ENCODE assay signal across 13 cellular contexts in the genomic region with DNA sequence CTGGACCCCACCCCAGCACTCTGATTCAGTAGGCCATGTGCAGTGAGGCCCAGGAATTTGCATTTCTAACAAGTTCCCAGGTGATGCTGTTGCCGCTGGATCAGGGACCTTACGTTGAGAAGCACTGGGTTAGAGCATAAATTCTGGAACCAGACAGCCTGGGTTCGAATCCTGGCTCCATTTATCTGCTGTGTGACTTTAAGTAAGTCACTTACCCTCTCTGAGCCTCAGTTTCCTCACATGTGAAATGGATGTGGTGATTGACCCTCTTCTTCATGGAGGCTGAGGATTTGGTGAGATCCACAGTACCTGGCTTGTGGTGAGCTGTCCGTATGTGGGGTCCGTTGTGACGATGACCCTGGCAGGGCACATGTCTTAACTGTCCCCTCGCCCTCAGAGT. TPM values are rescaled to one million over a fixed set of nuclear protein-coding genes. Genes with fewer than 3 reads are reported as not detected.
DNase-seq lines count a peak whose midpoint lies in the region; ATAC-seq, FAIRE-seq and TF ChIP-seq lines count a peak whose summit lies in the region.
"Had no signal": no experiment of that assay in that cellular context is flagged by ENCODE, and none has a peak within 500 bp of the region (broad histone marks: within the 10 kb centered on the region; RNA-seq: fewer than 3 reads in every experiment).

No MANE protein-coding gene starts in this region.

- H3K4me3 ChIP-seq in SK-N-SH (ENCODE audit: low read depth in 2 of 2, low read length in 1 of 2) = no peak overlapping the region
- no peak overlapping the region for H3K4me3 ChIP-seq in HepG2 (replicated peaks in 1 of 3; ENCODE audit: insufficient read depth in 1 of 3, low read depth in 2 of 3, low read length in 3 of 3)
- H3K4me3 ChIP-seq in right lobe of liver = no peak overlapping the region
- H3K4me3 ChIP-seq: BLaER1 had no signal

- H3K9ac ChIP-seq in SK-N-SH (no peak overlapping the region), HepG2 (ENCODE audit: insufficient read depth, low read depth, low read length) (no peak overlapping the region)
- H3K9ac ChIP-seq: BLaER1 had no signal

- TF ChIP-seq CTCF in SK-N-SH (IDR thresholded peaks at IDR 0.05) (no peak), HepG2 (CRISPR knock-in tag; IDR thresholded peaks at IDR 0.05) (no peak), right lobe of liver (IDR thresholded peaks at IDR 0.05) (no peak)

- POLR2A ChIA-PET in SK-N-SH (lab: Yijun Ruan, JAX) = no interaction called here
- POLR2A ChIA-PET in HepG2 (lab: Yijun Ruan, JAX) = no interaction called here

- no peak overlapping the region for H2AFZ ChIP-seq in SK-N-SH (ENCODE audit: low read depth)
- H2AFZ ChIP-seq in HepG2 (ENCODE audit: low read length) = no peak overlapping the region

- TF ChIP-seq POLR2A in HepG2 (IDR thresholded peaks at IDR 0.05; ENCODE audit: insufficient read depth in 1 of 2, low read depth in 2 of 2, low read length in 2 of 2) (no peak), right lobe of liver (IDR thresholded peaks at IDR 0.05) (no peak)

- CTCF ChIA-PET in SK-N-SH (lab: Yijun Ruan, JAX) = interaction anchor here (1.2 kb wide), 1 partner anchor 90 kb away, joined by 3 read pairs; no protein-coding TSS in a partner anchor
- CTCF ChIA-PET in HepG2 (lab: Yijun Ruan, JAX; ENCODE audit: low intra/inter-chr PET ratio, low total read pairs) = no interaction called here

- peak; percentile 17 for DNase-seq in SK-N-SH
- DNase-seq in HepG2 (ENCODE audit: low spot score) = no peak
- no peak for DNase-seq in right lobe of liver
- no peak for DNase-seq in activated CD4-positive, CD25-positive, alpha-beta regulatory T cell (lab: John Stamatoyannopoulos, UW)
- no peak for DNase-seq in NCI-H748 (lab: John Stamatoyannopoulos, UW; ENCODE audit: unreplicated experiment)
- DNase-seq: AML-193; CD4-positive, CD25-positive, alpha-beta regulatory T cell had no signal

- no peak for FAIRE-seq in HepG2 (lab: Jason Lieb, UNC)

- H3K4me1 ChIP-seq in SK-N-SH (ENCODE audit: control insufficient read depth in 1 of 2, insufficient read depth in 2 of 2, low read depth in 1 of 2, low read length in 1 of 2) = no peaks in the 10 kb centered on the region
- no peaks in the 10 kb centered on the region for H3K4me1 ChIP-seq in HepG2 (ENCODE audit: insufficient read depth, low read length)
- no peaks in the 10 kb centered on the region for H3K4me1 ChIP-seq in right lobe of liver

- WGBS in SK-N-SH (ENCODE audit: low lambda C conversion rate) = 95% methylated on average over 7 of the region's 7 CpGs
- 100% methylated on average over 5 of the region's 7 CpGs for WGBS in HepG2 (ENCODE audit: low lambda C conversion rate)
- no CpG with 5 or more reads among the region's 7 CpGs for WGBS in right lobe of liver (ENCODE audit: insufficient coverage, low coverage, low lambda C conversion rate, missing lambda C conversion rate)

- H3F3A ChIP-seq in SK-N-SH (replicated peaks; ENCODE audit: insufficient read depth) = no peaks in the 10 kb centered on the region

- TF ChIP-seq EP300 in SK-N-SH (IDR thresholded peaks at IDR 0.05; ENCODE audit: borderline replicate concordance in 1 of 2, low read depth in 1 of 2, low read length in 1 of 2) (no peak), HepG2 (IDR thresholded peaks at IDR 0.05; ENCODE audit: low read depth in 2 of 2, low read length in 2 of 2) (no peak), HepG2 (CRISPR knock-in tag; IDR thresholded peaks at IDR 0.05; ENCODE audit: borderline replicate concordance) (no peak)

- H3K27ac ChIP-seq in SK-N-SH (ENCODE audit: low read depth in 2 of 2, low read length in 1 of 2) = no peak overlapping the region
- no peak overlapping the region for H3K27ac ChIP-seq in HepG2 (ENCODE audit: extremely low read length, insufficient read depth, low read length)
- H3K27ac ChIP-seq in right lobe of liver = no peak overlapping the region
- H3K27ac ChIP-seq: 22Rv1, BLaER1, HL-60 had no signal

- in situ Hi-C loops in HepG2 (cut with HindIII; ENCODE audit: extremely low pct_ligation_motif_present, low pct_unique_long_range_greater_than_20kb) = no loop called here

- ATAC-seq in SK-N-SH treated with all-trans-retinoic acid at 6 μM for 48 hours (no peak), HepG2 (no peak), right lobe of liver (no peak)
- ATAC-seq: HCT116 had no signal

- no peaks in the 10 kb centered on the region for H4K20me1 ChIP-seq in SK-N-SH (ENCODE audit: insufficient read depth)
- no peaks in the 10 kb centered on the region for H4K20me1 ChIP-seq in HepG2 (ENCODE audit: insufficient read depth, low read length)
- H4K20me1 ChIP-seq: BLaER1 had no signal

- intact Hi-C loops in HepG2 (cut with micrococcal nuclease; ENCODE audit: unreplicated experiment) = no loop called here
- intact Hi-C loops in right lobe of liver (cut with DNase I) = no loop called here

- H3K9me2 ChIP-seq in SK-N-SH = no peaks in the 10 kb centered on the region

- H3K79me2 ChIP-seq in SK-N-SH (ENCODE audit: insufficient read depth) (no peaks in the 10 kb centered on the region), HepG2 (ENCODE audit: insufficient read depth, low read length) (no peaks in the 10 kb centered on the region)

- H3K4me2 ChIP-seq in SK-N-SH = no peak overlapping the region
- H3K4me2 ChIP-seq in HepG2 (ENCODE audit: low read depth, low read length) = no peak overlapping the region
- H3K4me2 ChIP-seq: BLaER1 had no signal

- no TSS peak for BruUV-seq in HepG2 (replicated peaks; lab: Mats Ljungman, UMichigan)

- no peaks in the 10 kb centered on the region for H3K9me3 ChIP-seq in SK-N-SH
- no peaks in the 10 kb centered on the region for H3K9me3 ChIP-seq in HepG2 (ENCODE audit: low read length)
- no peaks in the 10 kb centered on the region for H3K9me3 ChIP-seq in right lobe of liver
- H3K9me3 ChIP-seq: BLaER1 had no signal

- H3K36me3 ChIP-seq in SK-N-SH (replicated peaks in 1 of 2; ENCODE audit: control insufficient read depth in 1 of 2, insufficient read depth in 2 of 2, low read length in 1 of 2) = peaks cover 18 to 26% of the 10 kb centered on the region in 2 experiments
- H3K36me3 ChIP-seq in HepG2 (replicated peaks in 1 of 2; ENCODE audit: control insufficient read depth in 1 of 2, insufficient read depth in 2 of 2, low read length in 2 of 2) = peaks cover 2 to 3% of the 10 kb centered on the region in 2 experiments; a peak in 2 of 5 replicates
- H3K36me3 ChIP-seq in right lobe of liver = peaks cover 0 to 25% (median 2%) of the 10 kb centered on the region in 4 donors

- H3K27me3 ChIP-seq in SK-N-SH (ENCODE audit: insufficient read depth) (no peaks in the 10 kb centered on the region), HepG2 (ENCODE audit: control insufficient read depth in 1 of 2, insufficient read depth in 2 of 2, low read length in 2 of 2) (no peaks in the 10 kb centered on the region), right lobe of liver (no peaks in the 10 kb centered on the region)
- H3K27me3 ChIP-seq: BLaER1 had no signal

- TF ChIP-seq RAD21 in SK-N-SH (IDR thresholded peaks at IDR 0.05; ENCODE audit: low read length) = no peak
- TF ChIP-seq RAD21 in HepG2 (CRISPR knock-in tag; IDR thresholded peaks at IDR 0.05) = no peak

RNA-seq across cellular contexts. Expression of a gene that starts 15.9 kb away (rescaled TPM):
- polyA plus RNA-seq in SK-N-SH (2012; rRNA removed) (0.13 and 0.23 TPM in 2 replicates), HepG2 (2011; rRNA removed) (0.03 TPM in 1 of 2 replicates, not detected in the other)
- polyA plus RNA-seq in SK-N-SH (2012; cell fraction: cytosol; rRNA removed) = 0.01 and 0.09 TPM in 2 replicates
- 0.43 and 0.52 TPM in 2 replicates for polyA plus RNA-seq in SK-N-SH (2012; cell fraction: nucleus; rRNA removed)
- total RNA-seq in HepG2 (2016; rRNA removed; fragmentation: Illumina TruSeq; extraction: Trizol) (not detected in 2 replicates), right lobe of liver (under 1 TPM in 1 of 6 experiments, not detected in 5; 0.15 TPM)
- not detected in 2 replicates for total RNA-seq in HepG2 (2016; cell fraction: cytosol; rRNA removed; fragmentation: Illumina TruSeq; extraction: Trizol; ENCODE audit: low read depth)
- not detected in 2 replicates for total RNA-seq in HepG2 (2016; cell fraction: insoluble cytoplasmic fraction; rRNA removed; fragmentation: Illumina TruSeq; extraction: Trizol)
- total RNA-seq in HepG2 (2016; cell fraction: membrane; rRNA removed; fragmentation: Illumina TruSeq; extraction: Trizol) = not detected in 2 replicates
- total RNA-seq in HepG2 (2016; cell fraction: nucleus; rRNA removed; fragmentation: Illumina TruSeq; extraction: Trizol) = not detected in 2 replicates
- polyA plus RNA-seq in HepG2 (2011; cell fraction: cytosol; rRNA removed) = 0.03 TPM in 1 of 2 replicates, not detected in the other
- polyA plus RNA-seq in HepG2 (2011; cell fraction: nucleus; rRNA removed) = not detected in 2 replicates
- polyA plus RNA-seq in HepG2 (2012) = not detected in 2 replicates
- polyA plus RNA-seq in HepG2 (2016; cell fraction: cytosol; fragmentation: Illumina TruSeq; extraction: Trizol; ENCODE audit: low read depth) = not detected in 2 replicates
- polyA plus RNA-seq in HepG2 (2016; cell fraction: insoluble cytoplasmic fraction; fragmentation: Illumina TruSeq; extraction: Trizol; ENCODE audit: low read depth) = not detected in 2 replicates
- not detected in 2 replicates for polyA plus RNA-seq in HepG2 (2016; cell fraction: membrane; fragmentation: Illumina TruSeq; extraction: Trizol; ENCODE audit: low read depth)
- not detected in 2 replicates for polyA plus RNA-seq in HepG2 (2016; cell fraction: nucleus; fragmentation: Illumina TruSeq; extraction: Trizol; ENCODE audit: insufficient read depth, low read depth)
- polyA minus RNA-seq in HepG2 (2011; rRNA and poly(A)+ RNA removed; ENCODE audit: low replicate concordance) = 0.07 TPM in 1 of 2 replicates, not detected in the other
- not detected in 2 replicates for polyA minus RNA-seq in HepG2 (2011; cell fraction: cytosol; rRNA and poly(A)+ RNA removed)
- not detected in 2 replicates for polyA minus RNA-seq in HepG2 (2011; cell fraction: nucleus; rRNA and poly(A)+ RNA removed)
- total RNA-seq: CD4-positive, CD25-positive, alpha-beta regulatory T cell; H4 had no signal
- polyA plus RNA-seq: CD4-positive, CD25-positive, alpha-beta regulatory T cell had no signal

RNA-seq across cellular contexts. Expression of a gene that starts 25.6 kb away (rescaled TPM):
- 449 and 511 TPM in 2 replicates for polyA plus RNA-seq in SK-N-SH (2012; rRNA removed)
- polyA plus RNA-seq in SK-N-SH (2012; cell fraction: cytosol; rRNA removed) = 156 and 261 TPM in 2 replicates
- polyA plus RNA-seq in SK-N-SH (2012; cell fraction: nucleus; rRNA removed) = 418 and 461 TPM in 2 replicates
- 26.8 and 45.7 TPM in 2 replicates for total RNA-seq in HepG2 (2016; rRNA removed; fragmentation: Illumina TruSeq; extraction: Trizol)
- total RNA-seq in HepG2 (2016; cell fraction: cytosol; rRNA removed; fragmentation: Illumina TruSeq; extraction: Trizol; ENCODE audit: low read depth) = 18.2 and 19.0 TPM in 2 replicates
- total RNA-seq in HepG2 (2016; cell fraction: insoluble cytoplasmic fraction; rRNA removed; fragmentation: Illumina TruSeq; extraction: Trizol) = 29.0 and 47.3 TPM in 2 replicates
- total RNA-seq in HepG2 (2016; cell fraction: membrane; rRNA removed; fragmentation: Illumina TruSeq; extraction: Trizol) = 26.1 and 41.8 TPM in 2 replicates
- 37.3 and 42.7 TPM in 2 replicates for total RNA-seq in HepG2 (2016; cell fraction: nucleus; rRNA removed; fragmentation: Illumina TruSeq; extraction: Trizol)
- 164 and 203 TPM in 2 replicates for polyA plus RNA-seq in HepG2 (2011; rRNA removed)
- 105 and 149 TPM in 2 replicates for polyA plus RNA-seq in HepG2 (2011; cell fraction: cytosol; rRNA removed)
- 114 and 115 TPM in 2 replicates for polyA plus RNA-seq in HepG2 (2011; cell fraction: nucleus; rRNA removed)
- 107 and 135 TPM in 2 replicates for polyA plus RNA-seq in HepG2 (2012)
- 16.6 and 27.8 TPM in 2 replicates for polyA plus RNA-seq in HepG2 (2016; cell fraction: cytosol; fragmentation: Illumina TruSeq; extraction: Trizol; ENCODE audit: low read depth)
- 36.6 and 37.2 TPM in 2 replicates for polyA plus RNA-seq in HepG2 (2016; cell fraction: insoluble cytoplasmic fraction; fragmentation: Illumina TruSeq; extraction: Trizol; ENCODE audit: low read depth)
- 34.7 and 44.6 TPM in 2 replicates for polyA plus RNA-seq in HepG2 (2016; cell fraction: membrane; fragmentation: Illumina TruSeq; extraction: Trizol; ENCODE audit: low read depth)
- polyA plus RNA-seq in HepG2 (2016; cell fraction: nucleus; fragmentation: Illumina TruSeq; extraction: Trizol; ENCODE audit: insufficient read depth, low read depth) = 75.1 and 78.1 TPM in 2 replicates
- 86.0 and 162 TPM in 2 replicates for polyA minus RNA-seq in HepG2 (2011; rRNA and poly(A)+ RNA removed; ENCODE audit: low replicate concordance)
- 72.3 and 102 TPM in 2 replicates for polyA minus RNA-seq in HepG2 (2011; cell fraction: cytosol; rRNA and poly(A)+ RNA removed)
- 23.6 and 31.3 TPM in 2 replicates for polyA minus RNA-seq in HepG2 (2011; cell fraction: nucleus; rRNA and poly(A)+ RNA removed)
- total RNA-seq in right lobe of liver = 100 to 1,000 TPM in 4 of 6 experiments, 10 to 100 TPM in 2; 84.7 to 197 (median 113) TPM

RNA-seq across cellular contexts. Expression of a gene that starts 25.9 kb away (rescaled TPM):
- 13.9 and 17.2 TPM in 2 replicates for polyA plus RNA-seq in SK-N-SH (2012; rRNA removed)
- 7.8 and 9.6 TPM in 2 replicates for polyA plus RNA-seq in SK-N-SH (2012; cell fraction: cytosol; rRNA removed)
- polyA plus RNA-seq in SK-N-SH (2012; cell fraction: nucleus; rRNA removed) = 21.0 and 30.8 TPM in 2 replicates
- 6.8 and 8.1 TPM in 2 replicates for total RNA-seq in HepG2 (2016; rRNA removed; fragmentation: Illumina TruSeq; extraction: Trizol)
- total RNA-seq in HepG2 (2016; cell fraction: cytosol; rRNA removed; fragmentation: Illumina TruSeq; extraction: Trizol; ENCODE audit: low read depth) = 12.5 and 13.5 TPM in 2 replicates
- total RNA-seq in HepG2 (2016; cell fraction: insoluble cytoplasmic fraction; rRNA removed; fragmentation: Illumina TruSeq; extraction: Trizol) = 5.6 and 9.0 TPM in 2 replicates
- total RNA-seq in HepG2 (2016; cell fraction: membrane; rRNA removed; fragmentation: Illumina TruSeq; extraction: Trizol) = 18.7 and 22.9 TPM in 2 replicates
- 3.6 and 5.4 TPM in 2 replicates for total RNA-seq in HepG2 (2016; cell fraction: nucleus; rRNA removed; fragmentation: Illumina TruSeq; extraction: Trizol)
- polyA plus RNA-seq in HepG2 (2011; rRNA removed) = 10.6 and 11.1 TPM in 2 replicates
- 6.7 and 7.2 TPM in 2 replicates for polyA plus RNA-seq in HepG2 (2011; cell fraction: cytosol; rRNA removed)
- 10.7 and 10.8 TPM in 2 replicates for polyA plus RNA-seq in HepG2 (2011; cell fraction: nucleus; rRNA removed)
- polyA plus RNA-seq in HepG2 (2012) = 3.6 and 4.2 TPM in 2 replicates
- 12.8 and 17.0 TPM in 2 replicates for polyA plus RNA-seq in HepG2 (2016; cell fraction: cytosol; fragmentation: Illumina TruSeq; extraction: Trizol; ENCODE audit: low read depth)
- polyA plus RNA-seq in HepG2 (2016; cell fraction: insoluble cytoplasmic fraction; fragmentation: Illumina TruSeq; extraction: Trizol; ENCODE audit: low read depth) = 9.6 and 11.1 TPM in 2 replicates
- polyA plus RNA-seq in HepG2 (2016; cell fraction: membrane; fragmentation: Illumina TruSeq; extraction: Trizol; ENCODE audit: low read depth) = 23.8 and 24.6 TPM in 2 replicates
- polyA plus RNA-seq in HepG2 (2016; cell fraction: nucleus; fragmentation: Illumina TruSeq; extraction: Trizol; ENCODE audit: insufficient read depth, low read depth) = 12.8 and 13.4 TPM in 2 replicates
- 18.0 and 74.8 TPM in 2 replicates for polyA minus RNA-seq in HepG2 (2011; rRNA and poly(A)+ RNA removed; ENCODE audit: low replicate concordance)
- polyA minus RNA-seq in HepG2 (2011; cell fraction: cytosol; rRNA and poly(A)+ RNA removed) = 7.0 and 8.4 TPM in 2 replicates
- 6.8 and 7.3 TPM in 2 replicates for polyA minus RNA-seq in HepG2 (2011; cell fraction: nucleus; rRNA and poly(A)+ RNA removed)
- 1 to 10 TPM; 4.8 to 8.1 (median 5.5) TPM for total RNA-seq in right lobe of liver

RNA-seq across cellular contexts. Expression of a gene that starts 39.1 kb away (rescaled TPM):
- 2.2 TPM in 2 replicates for polyA plus RNA-seq in SK-N-SH (2012; rRNA removed)
- polyA plus RNA-seq in SK-N-SH (2012; cell fraction: cytosol; rRNA removed) = 1.0 and 1.5 TPM in 2 replicates
- polyA plus RNA-seq in SK-N-SH (2012; cell fraction: nucleus; rRNA removed) = 2.9 and 4.3 TPM in 2 replicates
- total RNA-seq in HepG2 (2016; rRNA removed; fragmentation: Illumina TruSeq; extraction: Trizol) = 0.46 and 0.66 TPM in 2 replicates
- total RNA-seq in HepG2 (2016; cell fraction: cytosol; rRNA removed; fragmentation: Illumina TruSeq; extraction: Trizol; ENCODE audit: low read depth) = not detected in 2 replicates
- 0.39 and 0.78 TPM in 2 replicates for total RNA-seq in HepG2 (2016; cell fraction: insoluble cytoplasmic fraction; rRNA removed; fragmentation: Illumina TruSeq; extraction: Trizol)
- 0.03 and 0.12 TPM in 2 replicates for total RNA-seq in HepG2 (2016; cell fraction: membrane; rRNA removed; fragmentation: Illumina TruSeq; extraction: Trizol)
- 0.38 and 0.40 TPM in 2 replicates for total RNA-seq in HepG2 (2016; cell fraction: nucleus; rRNA removed; fragmentation: Illumina TruSeq; extraction: Trizol)
- 0.66 and 0.99 TPM in 2 replicates for polyA plus RNA-seq in HepG2 (2011; rRNA removed)
- polyA plus RNA-seq in HepG2 (2011; cell fraction: cytosol; rRNA removed) = 0.79 and 0.94 TPM in 2 replicates
- 0.76 and 0.99 TPM in 2 replicates for polyA plus RNA-seq in HepG2 (2011; cell fraction: nucleus; rRNA removed)
- 0.85 and 1.1 TPM in 2 replicates for polyA plus RNA-seq in HepG2 (2012)
- not detected in 2 replicates for polyA plus RNA-seq in HepG2 (2016; cell fraction: cytosol; fragmentation: Illumina TruSeq; extraction: Trizol; ENCODE audit: low read depth)
- 0.25 and 0.53 TPM in 2 replicates for polyA plus RNA-seq in HepG2 (2016; cell fraction: insoluble cytoplasmic fraction; fragmentation: Illumina TruSeq; extraction: Trizol; ENCODE audit: low read depth)
- 0.03 and 0.06 TPM in 2 replicates for polyA plus RNA-seq in HepG2 (2016; cell fraction: membrane; fragmentation: Illumina TruSeq; extraction: Trizol; ENCODE audit: low read depth)
- polyA plus RNA-seq in HepG2 (2016; cell fraction: nucleus; fragmentation: Illumina TruSeq; extraction: Trizol; ENCODE audit: insufficient read depth, low read depth) = 1.1 TPM in 2 replicates
- polyA minus RNA-seq in HepG2 (2011; rRNA and poly(A)+ RNA removed; ENCODE audit: low replicate concordance) = 0.51 and 1.1 TPM in 2 replicates
- polyA minus RNA-seq in HepG2 (2011; cell fraction: cytosol; rRNA and poly(A)+ RNA removed) = 0.53 and 0.89 TPM in 2 replicates
- polyA minus RNA-seq in HepG2 (2011; cell fraction: nucleus; rRNA and poly(A)+ RNA removed) = 0.52 and 0.62 TPM in 2 replicates
- total RNA-seq in right lobe of liver = under 1 TPM; 0.37 to 0.99 (median 0.60) TPM

RNA-seq across cellular contexts. Expression of a gene that starts 51.7 kb away (rescaled TPM):
- polyA plus RNA-seq in SK-N-SH (2012; rRNA removed) (7.1 and 10.4 TPM in 2 replicates), HepG2 (2011; rRNA removed) (4.5 and 5.0 TPM in 2 replicates)
- polyA plus RNA-seq in SK-N-SH (2012; cell fraction: cytosol; rRNA removed) = 6.5 and 7.6 TPM in 2 replicates
- polyA plus RNA-seq in SK-N-SH (2012; cell fraction: nucleus; rRNA removed) = 8.4 and 10.2 TPM in 2 replicates
- total RNA-seq in HepG2 (2016; rRNA removed; fragmentation: Illumina TruSeq; extraction: Trizol) (4.3 and 4.7 TPM in 2 replicates), right lobe of liver (10 to 100 TPM in 1 of 6 experiments, 1 to 10 TPM in 5; 3.7 to 11.7 (median 6.2) TPM)
- total RNA-seq in HepG2 (2016; cell fraction: cytosol; rRNA removed; fragmentation: Illumina TruSeq; extraction: Trizol; ENCODE audit: low read depth) = 1.8 and 2.1 TPM in 2 replicates
- 3.9 and 5.6 TPM in 2 replicates for total RNA-seq in HepG2 (2016; cell fraction: insoluble cytoplasmic fraction; rRNA removed; fragmentation: Illumina TruSeq; extraction: Trizol)
- 3.0 and 3.6 TPM in 2 replicates for total RNA-seq in HepG2 (2016; cell fraction: membrane; rRNA removed; fragmentation: Illumina TruSeq; extraction: Trizol)
- 1.7 and 1.9 TPM in 2 replicates for total RNA-seq in HepG2 (2016; cell fraction: nucleus; rRNA removed; fragmentation: Illumina TruSeq; extraction: Trizol)
- 5.0 and 7.0 TPM in 2 replicates for polyA plus RNA-seq in HepG2 (2011; cell fraction: cytosol; rRNA removed)
- 4.0 and 4.5 TPM in 2 replicates for polyA plus RNA-seq in HepG2 (2011; cell fraction: nucleus; rRNA removed)
- 1.4 and 1.9 TPM in 2 replicates for polyA plus RNA-seq in HepG2 (2012)
- polyA plus RNA-seq in HepG2 (2016; cell fraction: cytosol; fragmentation: Illumina TruSeq; extraction: Trizol; ENCODE audit: low read depth) = 0.94 and 1.1 TPM in 2 replicates
- polyA plus RNA-seq in HepG2 (2016; cell fraction: insoluble cytoplasmic fraction; fragmentation: Illumina TruSeq; extraction: Trizol; ENCODE audit: low read depth) = 3.6 and 4.1 TPM in 2 replicates
- 1.5 and 1.7 TPM in 2 replicates for polyA plus RNA-seq in HepG2 (2016; cell fraction: membrane; fragmentation: Illumina TruSeq; extraction: Trizol; ENCODE audit: low read depth)
- 2.5 and 2.7 TPM in 2 replicates for polyA plus RNA-seq in HepG2 (2016; cell fraction: nucleus; fragmentation: Illumina TruSeq; extraction: Trizol; ENCODE audit: insufficient read depth, low read depth)
- 2.7 and 5.6 TPM in 2 replicates for polyA minus RNA-seq in HepG2 (2011; rRNA and poly(A)+ RNA removed; ENCODE audit: low replicate concordance)
- polyA minus RNA-seq in HepG2 (2011; cell fraction: cytosol; rRNA and poly(A)+ RNA removed) = 1.1 and 1.2 TPM in 2 replicates
- polyA minus RNA-seq in HepG2 (2011; cell fraction: nucleus; rRNA and poly(A)+ RNA removed) = 1.7 and 2.0 TPM in 2 replicates
